In genomic region chr1:89929467-89930063, GRCh38 we compare ENCODE assay signal across 1 cellular context.
TF ChIP-seq lines count a peak whose summit lies in the region.

No MANE protein-coding gene starts in this region.

TF ChIP-seq in WTC11, 78 proteins besides CTCF, POLR2A, EP300 and RAD21 (continued from another document):
- TF ChIP-seq ZSCAN18 (CRISPR knock-in tag; IDR thresholded peaks at IDR 0.05) = no peak
- no peak for TF ChIP-seq ZNF281 (CRISPR knock-in tag; IDR thresholded peaks at IDR 0.05)
- TF ChIP-seq MXD4 (CRISPR knock-in tag; IDR thresholded peaks at IDR 0.05; ENCODE audit: borderline replicate concordance) = no peak
- no peak for TF ChIP-seq HMGXB4 (CRISPR knock-in tag; IDR thresholded peaks at IDR 0.05)
- TF ChIP-seq ATF6 (CRISPR knock-in tag; IDR thresholded peaks at IDR 0.05) = no peak
- no peak for TF ChIP-seq GTF2I (CRISPR knock-in tag; conservative IDR thresholded peaks at IDR 0.05)
- TF ChIP-seq RORB (CRISPR knock-in tag; IDR thresholded peaks at IDR 0.05) = no peak
- TF ChIP-seq ZNF263 (CRISPR knock-in tag; IDR thresholded peaks at IDR 0.05; ENCODE audit: low read depth) = no peak
- no peak for TF ChIP-seq KAT7 (CRISPR knock-in tag; IDR thresholded peaks at IDR 0.05; ENCODE audit: borderline replicate concordance)
- TF ChIP-seq USF2 (CRISPR knock-in tag; IDR thresholded peaks at IDR 0.05) = peak; percentile 75
- TF ChIP-seq TCF7 (CRISPR knock-in tag; IDR thresholded peaks at IDR 0.05; ENCODE audit: low read depth) = no peak
- TF ChIP-seq MAX (CRISPR knock-in tag; IDR thresholded peaks at IDR 0.05) = 0 out of 2 replicates have a peak, but pooled peaks have one; percentile 33
- TF ChIP-seq ARID4B (CRISPR knock-in tag; IDR thresholded peaks at IDR 0.05; ENCODE audit: borderline replicate concordance) = no peak
- TF ChIP-seq ZNF425 (CRISPR knock-in tag; conservative IDR thresholded peaks at IDR 0.05) = no peak
- peak; percentile 66; the same call in 1 of the 2 replicates for TF ChIP-seq USF1 (CRISPR knock-in tag; IDR thresholded peaks at IDR 0.05)
- TF ChIP-seq ZBTB43 (CRISPR knock-in tag; IDR thresholded peaks at IDR 0.05) = no peak
- TF ChIP-seq RELA (CRISPR knock-in tag; IDR thresholded peaks at IDR 0.05; ENCODE audit: borderline replicate concordance) = no peak
- no peak for TF ChIP-seq SMAD4 (CRISPR knock-in tag; IDR thresholded peaks at IDR 0.05)
- no peak for TF ChIP-seq FOXP4 (CRISPR knock-in tag; IDR thresholded peaks at IDR 0.05)
- TF ChIP-seq CDX4 (CRISPR knock-in tag; IDR thresholded peaks at IDR 0.05; ENCODE audit: borderline replicate concordance) = no peak
- no peak for TF ChIP-seq SOX15 (CRISPR knock-in tag; IDR thresholded peaks at IDR 0.05)
- TF ChIP-seq GABPB1 (CRISPR knock-in tag; IDR thresholded peaks at IDR 0.05) = no peak
- TF ChIP-seq ZNF232 (CRISPR knock-in tag; IDR thresholded peaks at IDR 0.05) = no peak
- TF ChIP-seq MLX (CRISPR knock-in tag; IDR thresholded peaks at IDR 0.05) = no peak
